In genomic region chr19:10543059-10543419, GRCh38 we compare ENCODE assay signal across 8 cellular contexts. TPM values are rescaled to one million over a fixed set of nuclear protein-coding genes. Genes with fewer than 3 reads are reported as not detected.
DNase-seq lines count a peak whose midpoint lies in the region; ATAC-seq and TF ChIP-seq lines count a peak whose summit lies in the region.

No MANE protein-coding gene starts in this region.

- no peak for ATAC-seq in activated naive CD8-positive, alpha-beta T cell treated with anti-CD3 and anti-CD28 coated beads, Interleukin-2, amount 50 U/mL, for 24 hours
- no peak for ATAC-seq in HG02981 (IDR thresholded peaks at IDR 0.05; ENCODE audit: unreplicated experiment)
- ATAC-seq in HG02970 (IDR thresholded peaks at IDR 0.05; ENCODE audit: low FRiP score, unreplicated experiment): no peak

- no peak for TF ChIP-seq EP300 in transverse colon (IDR thresholded peaks at IDR 0.05; ENCODE audit: low read depth)

- 83% methylated on average over 8 of the region's 8 CpGs for WGBS in mesenchymal stem cell
- WGBS in transverse colon (ENCODE audit: low coverage in 1 of 2), 2 donors: 48 to 60% methylated on average over 1 to 8 of the region's 8 CpGs

- peak overlapping the region in 1 of 2 experiments; percentile 89 for H3K4me3 ChIP-seq in mesenchymal stem cell (ENCODE audit: insufficient read depth in 1 of 2, low read depth in 1 of 2, low read length in 2 of 2)
- H3K4me3 ChIP-seq in transverse colon: peak overlapping the region in 3 of 4 donors; percentile 92 to 99 (median 97)

- no peak overlapping the region for H2BK15ac ChIP-seq in mesenchymal stem cell (ENCODE audit: low read depth, poor library complexity, severe bottlenecking)

- TF ChIP-seq CTCF in transverse colon (IDR thresholded peaks at IDR 0.05): no peak

- H3K9me3 Mint-ChIP-seq in activated naive CD4-positive, alpha-beta T cell treated with anti-CD3 and anti-CD28 coated beads, Interleukin-2, amount 10 ng/mL, durations not matched to agents 7 days and 5 days: no peaks in the 10 kb centered on the region
- no peaks in the 10 kb centered on the region for H3K9me3 Mint-ChIP-seq in activated naive CD8-positive, alpha-beta T cell treated with anti-CD3 and anti-CD28 coated beads, Interleukin-2, amount 50 U/mL, for 24 hours

- no peak overlapping the region for H3K4ac ChIP-seq in mesenchymal stem cell (ENCODE audit: low read depth in 1 of 2, low read length in 2 of 2)

- H2BK120ac ChIP-seq in mesenchymal stem cell (ENCODE audit: low read depth, low read length): no peak overlapping the region

- peaks cover 14% of the 10 kb centered on the region for H3K4me1 ChIP-seq in mesenchymal stem cell (ENCODE audit: control insufficient read depth, insufficient read depth, low read depth, low read length)
- H3K4me1 ChIP-seq in transverse colon: peaks cover 4 to 25% (median 17%) of the 10 kb centered on the region in 4 donors

- peaks cover 12% of the 10 kb centered on the region for H3K79me1 ChIP-seq in mesenchymal stem cell (replicated peaks; ENCODE audit: low read length, poor library complexity, severe bottlenecking)

- no peak overlapping the region for H3K14ac ChIP-seq in mesenchymal stem cell (ENCODE audit: low read length in 2 of 2)

- H2AK5ac ChIP-seq in mesenchymal stem cell (ENCODE audit: low read length, severe bottlenecking): no peak overlapping the region

- no peak overlapping the region for H2BK12ac ChIP-seq in mesenchymal stem cell (ENCODE audit: low read length in 2 of 2)

- no peak for DNase-seq in activated naive CD4-positive, alpha-beta T cell treated with anti-CD3 and anti-CD28 coated beads, Interleukin-2, amount 10 ng/mL, durations not matched to agents 7 days and 5 days
- no peak for DNase-seq in activated naive CD4-positive, alpha-beta T cell (lab: John Stamatoyannopoulos, UW)
- DNase-seq in activated naive CD8-positive, alpha-beta T cell treated with anti-CD3 and anti-CD28 coated beads, Interleukin-2, amount 50 U/mL, for 24 hours: no peak
- DNase-seq in mesenchymal stem cell (no peak), transverse colon (no peak)
- no peak for DNase-seq in activated effector memory CD4-positive, alpha-beta T cell treated with Interleukin-2 at 50 U/mL for 16 hours

- no peak overlapping the region for H3K23ac ChIP-seq in mesenchymal stem cell (ENCODE audit: low read length in 2 of 2)

- peaks cover 7 to 8% of the 10 kb centered on the region in 2 experiments for H3K36me3 ChIP-seq in mesenchymal stem cell (ENCODE audit: control insufficient read depth in 1 of 2, insufficient read depth in 2 of 2, low read depth in 1 of 2, low read length in 2 of 2)
- H3K36me3 ChIP-seq in transverse colon: peaks cover 0 to 7% (median 0%) of the 10 kb centered on the region in 4 donors

- H3K27ac Mint-ChIP-seq in activated naive CD4-positive, alpha-beta T cell treated with anti-CD3 and anti-CD28 coated beads, Interleukin-2, amount 10 ng/mL, durations not matched to agents 7 days and 5 days: peak overlapping the region; percentile 85
- H3K27ac Mint-ChIP-seq in activated naive CD8-positive, alpha-beta T cell treated with anti-CD3 and anti-CD28 coated beads, Interleukin-2, amount 50 U/mL, for 24 hours: peak overlapping the region; percentile 46

- H4K8ac ChIP-seq in mesenchymal stem cell (ENCODE audit: low read length): no peak overlapping the region

- no peaks in the 10 kb centered on the region for H3K9me3 ChIP-seq in mesenchymal stem cell (ENCODE audit: control insufficient read depth, low read length)
- H3K9me3 ChIP-seq in transverse colon: no peaks in the 10 kb centered on the region

- no peak overlapping the region for H3K27ac ChIP-seq in mesenchymal stem cell (ENCODE audit: low read length, poor library complexity, severe bottlenecking)
- H3K27ac ChIP-seq in transverse colon: peak overlapping the region; percentile 92 to 98 (median 96)

- peak overlapping the region; percentile 87 for H3K4me2 ChIP-seq in mesenchymal stem cell (ENCODE audit: low read length, poor library complexity, severe bottlenecking)

- no peak overlapping the region for H3K9ac ChIP-seq in mesenchymal stem cell (ENCODE audit: low read length)

- H3K27me3 ChIP-seq in mesenchymal stem cell (ENCODE audit: control insufficient read depth in 1 of 2, insufficient read depth in 1 of 2, low read length in 2 of 2) (peaks cover 5 to 19% of the 10 kb centered on the region in 2 experiments), transverse colon (peaks cover 8% of the 10 kb centered on the region)

- no peak overlapping the region for H3K18ac ChIP-seq in mesenchymal stem cell (ENCODE audit: low read depth in 1 of 2, low read length in 2 of 2)

- H3K27me3 Mint-ChIP-seq in activated naive CD4-positive, alpha-beta T cell treated with anti-CD3 and anti-CD28 coated beads, Interleukin-2, amount 10 ng/mL, durations not matched to agents 7 days and 5 days: peaks cover 49% of the 10 kb centered on the region
- peaks cover 22% of the 10 kb centered on the region for H3K27me3 Mint-ChIP-seq in activated naive CD8-positive, alpha-beta T cell treated with anti-CD3 and anti-CD28 coated beads, Interleukin-2, amount 50 U/mL, for 24 hours

- H2BK5ac ChIP-seq in mesenchymal stem cell (ENCODE audit: low read depth, low read length, poor library complexity, severe bottlenecking): no peak overlapping the region

- H3K4me1 Mint-ChIP-seq in activated naive CD4-positive, alpha-beta T cell treated with anti-CD3 and anti-CD28 coated beads, Interleukin-2, amount 10 ng/mL, durations not matched to agents 7 days and 5 days: peaks cover 26% of the 10 kb centered on the region
- peaks cover 18% of the 10 kb centered on the region for H3K4me1 Mint-ChIP-seq in activated naive CD8-positive, alpha-beta T cell treated with anti-CD3 and anti-CD28 coated beads, Interleukin-2, amount 50 U/mL, for 24 hours

- in situ Hi-C loops in transverse colon (cut with MboI; ENCODE audit: low pct_ligation_motif_present in 1 of 4, low pct_unique_long_range_greater_than_20kb in 1 of 4, low sequenced_read_pairs in 3 of 4): no loop called here

- peak overlapping the region; percentile 77 for H3K4me3 Mint-ChIP-seq in activated naive CD4-positive, alpha-beta T cell treated with anti-CD3 and anti-CD28 coated beads, Interleukin-2, amount 10 ng/mL, durations not matched to agents 7 days and 5 days
- H3K4me3 Mint-ChIP-seq in activated naive CD8-positive, alpha-beta T cell treated with anti-CD3 and anti-CD28 coated beads, Interleukin-2, amount 50 U/mL, for 24 hours: peak overlapping the region; percentile 72

- intact Hi-C loops in transverse colon (cut with DNase I; ENCODE audit: low total_unique reads): no loop called here

- H4K91ac ChIP-seq in mesenchymal stem cell (ENCODE audit: low read length): no peak overlapping the region

- H3K36me3 Mint-ChIP-seq in activated naive CD4-positive, alpha-beta T cell treated with anti-CD3 and anti-CD28 coated beads, Interleukin-2, amount 10 ng/mL, durations not matched to agents 7 days and 5 days: peaks cover 9% of the 10 kb centered on the region
- H3K36me3 Mint-ChIP-seq in activated naive CD8-positive, alpha-beta T cell treated with anti-CD3 and anti-CD28 coated beads, Interleukin-2, amount 50 U/mL, for 24 hours (ENCODE audit: low read depth): peaks cover 5% of the 10 kb centered on the region

- CTCF ChIA-PET in activated naive CD4-positive, alpha-beta T cell treated with anti-CD3 and anti-CD28 coated beads, Interleukin-2, amount 10 ng/mL, durations not matched to agents 7 days and 5 days (lab: Charles Lee): interaction anchor here (1.0 to 2.7 kb wide), 6 partner anchors 11 to 157 kb away, joined by 3 to 19 read pairs (median 9); partner anchors contain the start of genes CDKN2D and QTRT1

- no peak for TF ChIP-seq POLR2A in transverse colon (IDR thresholded peaks at IDR 0.05)

- H2AFZ ChIP-seq in mesenchymal stem cell (ENCODE audit: low read depth, low read length): no peak overlapping the region

RNA-seq across cellular contexts. Expression of gene ATG4D, which starts 0.7 kb away (rescaled TPM):
- 15.9 TPM for polyA plus RNA-seq in mesenchymal stem cell (2013, experiment 1 of 2)
- 16.0 TPM for polyA plus RNA-seq in mesenchymal stem cell (2013, experiment 2 of 2)
- 100 to 1,000 TPM in 2 of 4 donors, 10 to 100 TPM in 2; 79.9 to 164 (median 100) TPM for total RNA-seq in transverse colon

RNA-seq across cellular contexts. Expression of gene KRI1, which starts 22.8 kb away (rescaled TPM):
- polyA plus RNA-seq in mesenchymal stem cell (2013, experiment 1 of 2): 12.8 TPM
- 12.4 TPM for polyA plus RNA-seq in mesenchymal stem cell (2013, experiment 2 of 2)
- total RNA-seq in transverse colon: 10 to 100 TPM; 12.7 to 53.1 (median 27.9) TPM

RNA-seq across cellular contexts. Expression of gene CDKN2D, which starts 25.7 kb away (rescaled TPM):
- polyA plus RNA-seq in mesenchymal stem cell (2013, experiment 1 of 2): 6.9 TPM
- polyA plus RNA-seq in mesenchymal stem cell (2013, experiment 2 of 2): 6.6 TPM
- 10 to 100 TPM in 1 of 4 donors, 1 to 10 TPM in 3; 4.9 to 11.4 (median 7.1) TPM for total RNA-seq in transverse colon

RNA-seq across cellular contexts. Expression of gene S1PR5, which starts 25.8 kb away (rescaled TPM):
- polyA plus RNA-seq in mesenchymal stem cell (2013, experiment 1 of 2): 5.2 TPM
- 5.2 TPM for polyA plus RNA-seq in mesenchymal stem cell (2013, experiment 2 of 2)
- total RNA-seq in transverse colon: not detected

RNA-seq across cellular contexts. Expression of gene KEAP1, which starts 39.9 kb away (rescaled TPM):
- 40.1 TPM for polyA plus RNA-seq in mesenchymal stem cell (2013, experiment 1 of 2)
- polyA plus RNA-seq in mesenchymal stem cell (2013, experiment 2 of 2): 37.6 TPM
- 100 to 1,000 TPM in 1 of 4 donors, 10 to 100 TPM in 3; 54.8 to 348 (median 79.1) TPM for total RNA-seq in transverse colon
